1 cellular context compared by ENCODE assay signal in genomic region chr19:48637948-48638830, GRCh38.
TF ChIP-seq lines count a peak whose summit lies in the region.

No MANE protein-coding gene starts in this region.

TF ChIP-seq in GM12878, 131 proteins besides CTCF, POLR2A, EP300 and RAD21 (continued from another document):
- TF ChIP-seq RELB (IDR thresholded peaks at IDR 0.05; ENCODE audit: low read depth), result peak; percentile 61
- no peak for TF ChIP-seq WRNIP1 (IDR thresholded peaks at IDR 0.05; ENCODE audit: borderline replicate concordance, low read depth, low read length)
- no peak for TF ChIP-seq BMI1 (IDR thresholded peaks at IDR 0.05; ENCODE audit: borderline replicate concordance)
- no peak for TF ChIP-seq FOS (IDR thresholded peaks at IDR 0.05; ENCODE audit: borderline replicate concordance, extremely low read depth, insufficient read length)
- TF ChIP-seq RCOR1 (conservative IDR thresholded peaks at IDR 0.05; ENCODE audit: low read depth, low read length), result no peak
- TF ChIP-seq IRF5 (IDR thresholded peaks at IDR 0.05; ENCODE audit: borderline replicate concordance), result no peak
- TF ChIP-seq KLF5 (IDR thresholded peaks at IDR 0.05; ENCODE audit: partially characterized antibody), result peak; percentile 88
- no peak for TF ChIP-seq TBL1XR1 (IDR thresholded peaks at IDR 0.05; ENCODE audit: low read depth, low read length)
- TF ChIP-seq ZBTB33 (IDR thresholded peaks at IDR 0.05), result no peak; the same call in 1 of the 2 replicates
- no peak for TF ChIP-seq PAX5 (IDR thresholded peaks at IDR 0.05; ENCODE audit: borderline replicate concordance, low read depth, low read length)
- no peak for TF ChIP-seq NRF1 (conservative IDR thresholded peaks at IDR 0.05; ENCODE audit: low read depth, low read length)
